14 cellular contexts compared by ENCODE assay signal in the genomic region with DNA sequence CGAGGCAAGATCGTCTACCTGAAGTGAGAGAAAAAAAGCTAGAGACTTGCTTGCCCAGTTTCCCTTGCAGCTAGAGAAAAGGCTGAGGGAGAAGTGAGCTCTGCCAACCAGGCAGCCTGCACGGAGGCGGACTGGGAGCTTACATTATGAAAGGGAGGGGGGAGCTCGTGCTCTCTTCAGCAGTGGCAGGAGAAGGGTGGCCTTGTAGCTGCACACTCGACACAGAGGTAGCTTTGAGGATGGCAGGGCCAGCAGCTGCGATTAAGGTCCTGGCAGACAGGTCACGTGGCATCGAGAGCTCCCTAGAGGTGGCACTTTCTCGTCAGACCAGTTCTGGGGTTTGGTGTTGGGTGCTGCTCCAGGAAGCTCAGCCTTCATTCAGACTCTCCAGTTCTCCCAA. TPM values are rescaled to one million over a fixed set of nuclear protein-coding genes. Genes with fewer than 3 reads are reported as not detected.
DNase-seq lines count a peak whose midpoint lies in the region; ATAC-seq and TF ChIP-seq lines count a peak whose summit lies in the region.
"Had no signal": no experiment of that assay in that cellular context is flagged by ENCODE, and none has a peak within 500 bp of the region (broad histone marks: within the 10 kb centered on the region; RNA-seq: fewer than 3 reads in every experiment).

No MANE protein-coding gene starts in this region.

- ATAC-seq in naive thymus-derived CD4-positive, alpha-beta T cell, result no peak
- no peak for ATAC-seq in effector memory CD8-positive, alpha-beta T cell (replicated peaks)
- ATAC-seq in GM18907 (IDR thresholded peaks at IDR 0.05; ENCODE audit: unreplicated experiment), result no peak
- no peak for ATAC-seq in HG03097 (IDR thresholded peaks at IDR 0.05; ENCODE audit: low FRiP score, unreplicated experiment)
- ATAC-seq: activated T-helper 17 cell treated with anti-CD3 and anti-CD28 coated beads, Interleukin-2, amount 50 U/mL, for 72 hours; gastroesophageal sphincter had no signal

- no peak overlapping the region for H3K27ac ChIP-seq in caudate nucleus (ENCODE audit: low read depth, low read length)
- no peak overlapping the region for H3K27ac ChIP-seq in naive thymus-derived CD4-positive, alpha-beta T cell (ENCODE audit: low read depth, low read length)
- H3K27ac ChIP-seq: gastroesophageal sphincter had no signal

- no peaks in the 10 kb centered on the region for H3K36me3 Mint-ChIP-seq in Calu3 (ENCODE audit: insufficient read depth, unreplicated experiment)
- H3K36me3 Mint-ChIP-seq in naive thymus-derived CD4-positive, alpha-beta T cell, result no peaks in the 10 kb centered on the region
- H3K36me3 Mint-ChIP-seq in effector memory CD8-positive, alpha-beta T cell (ENCODE audit: insufficient read depth), result no peaks in the 10 kb centered on the region
- H3K36me3 Mint-ChIP-seq: naive B cell had no signal

- intact Hi-C loops in Calu3 (cut with micrococcal nuclease; ENCODE audit: unreplicated experiment), result no loop called here
- intact Hi-C loops in naive thymus-derived CD4-positive, alpha-beta T cell (cut with micrococcal nuclease), result loop anchor here in 1 of 2 donors (10.0 kb wide), 1 partner anchor 61 kb away; no protein-coding TSS in a partner anchor

- no peaks in the 10 kb centered on the region for H3K4me1 ChIP-seq in naive thymus-derived CD4-positive, alpha-beta T cell (ENCODE audit: control insufficient read depth in 2 of 2, insufficient read depth in 2 of 2, low read length in 2 of 2)
- H3K4me1 ChIP-seq: gastroesophageal sphincter had no signal

- H3K9me3 ChIP-seq in naive thymus-derived CD4-positive, alpha-beta T cell (ENCODE audit: control insufficient read depth in 2 of 3, low read length in 3 of 3), result no peaks in the 10 kb centered on the region
- H3K9me3 ChIP-seq: gastroesophageal sphincter had no signal

- H3K4me3 ChIP-seq in naive thymus-derived CD4-positive, alpha-beta T cell (ENCODE audit: low read length), result no peak overlapping the region
- H3K4me3 ChIP-seq: gastroesophageal sphincter had no signal

- H3K27ac Mint-ChIP-seq in Calu3 (ENCODE audit: unreplicated experiment), result no peak overlapping the region
- H3K27ac Mint-ChIP-seq in naive thymus-derived CD4-positive, alpha-beta T cell, result no peak overlapping the region
- no peak overlapping the region for H3K27ac Mint-ChIP-seq in effector memory CD8-positive, alpha-beta T cell
- H3K27ac Mint-ChIP-seq: activated T-helper 17 cell treated with anti-CD3 and anti-CD28 coated beads, Interleukin-2, amount 50 U/mL, for 72 hours; naive B cell; stimulated activated naive CD8-positive, alpha-beta T cell treated with anti-CD3 and anti-CD28 coated beads, Interleukin-15, Interleukin-2, amounts not matched to agents 100 ng/mL and 50 ng/mL, for 24 hours had no signal

- peak overlapping the region; percentile 47 for H3K4me3 Mint-ChIP-seq in Calu3 (ENCODE audit: low read depth, unreplicated experiment)
- no peak overlapping the region for H3K4me3 Mint-ChIP-seq in naive thymus-derived CD4-positive, alpha-beta T cell
- H3K4me3 Mint-ChIP-seq in effector memory CD8-positive, alpha-beta T cell, result no peak overlapping the region
- H3K4me3 Mint-ChIP-seq: activated T-helper 17 cell treated with anti-CD3 and anti-CD28 coated beads, Interleukin-2, amount 50 U/mL, for 72 hours; naive B cell; stimulated activated naive CD8-positive, alpha-beta T cell treated with anti-CD3 and anti-CD28 coated beads, Interleukin-15, Interleukin-2, amounts not matched to agents 100 ng/mL and 50 ng/mL, for 24 hours had no signal

- BruUV-seq in Calu3 (replicated peaks; lab: Mats Ljungman, UMichigan), result no TSS peak

- TF ChIP-seq CTCF in Calu3 (IDR thresholded peaks at IDR 0.05; ENCODE audit: unreplicated experiment), result no peak

- H3K27me3 ChIP-seq in naive thymus-derived CD4-positive, alpha-beta T cell (ENCODE audit: control insufficient read depth in 2 of 2, insufficient read depth in 2 of 2, low read length in 2 of 2), result no peaks in the 10 kb centered on the region
- H3K27me3 ChIP-seq: gastroesophageal sphincter had no signal

- POLR2A ChIA-PET in naive thymus-derived CD4-positive, alpha-beta T cell (lab: Charles Lee), result no interaction called here

- peaks cover 15% of the 10 kb centered on the region for H3K4me1 Mint-ChIP-seq in Calu3 (ENCODE audit: low read depth, unreplicated experiment)
- no peaks in the 10 kb centered on the region for H3K4me1 Mint-ChIP-seq in naive thymus-derived CD4-positive, alpha-beta T cell
- no peaks in the 10 kb centered on the region for H3K4me1 Mint-ChIP-seq in effector memory CD8-positive, alpha-beta T cell (ENCODE audit: low read depth in 2 of 2)
- H3K4me1 Mint-ChIP-seq: activated T-helper 17 cell treated with anti-CD3 and anti-CD28 coated beads, Interleukin-2, amount 50 U/mL, for 72 hours; naive B cell had no signal

- H3K27me3 Mint-ChIP-seq in Calu3 (ENCODE audit: unreplicated experiment), result no peaks in the 10 kb centered on the region
- H3K27me3 Mint-ChIP-seq in naive thymus-derived CD4-positive, alpha-beta T cell, result peaks cover 0 to 10% (median 7%) of the 10 kb centered on the region in 5 donors
- peaks cover 26 to 28% of the 10 kb centered on the region in 2 donors for H3K27me3 Mint-ChIP-seq in effector memory CD8-positive, alpha-beta T cell
- H3K27me3 Mint-ChIP-seq: stimulated activated naive CD8-positive, alpha-beta T cell treated with anti-CD3 and anti-CD28 coated beads, Interleukin-15, Interleukin-2, amounts not matched to agents 100 ng/mL and 50 ng/mL, for 24 hours had no signal

- no peaks in the 10 kb centered on the region for H3K9me3 Mint-ChIP-seq in Calu3 (ENCODE audit: low read depth, unreplicated experiment)
- H3K9me3 Mint-ChIP-seq in naive thymus-derived CD4-positive, alpha-beta T cell, result peaks cover 0 to 5% (median 0%) of the 10 kb centered on the region in 11 donors
- H3K9me3 Mint-ChIP-seq in effector memory CD8-positive, alpha-beta T cell, result no peaks in the 10 kb centered on the region
- H3K9me3 Mint-ChIP-seq: activated T-helper 17 cell treated with anti-CD3 and anti-CD28 coated beads, Interleukin-2, amount 50 U/mL, for 72 hours had no signal

- CTCF ChIA-PET in Calu3 (lab: Charles Lee), result interaction anchor here (1.2 kb wide), 1 partner anchor 28 kb away, joined by 3 read pairs; no protein-coding TSS in a partner anchor
- CTCF ChIA-PET in naive thymus-derived CD4-positive, alpha-beta T cell (lab: Charles Lee), result no interaction called here

- DNase-seq in Calu3 (peak; percentile 75), NCI-H1436 (lab: John Stamatoyannopoulos, UW) (peak; percentile 72), caudate nucleus (lab: John Stamatoyannopoulos, UW) (peak in 40 of 61 donors; percentile 2 to 70 (median 27)), medulla oblongata (ENCODE audit: extremely low spot score) (peak; percentile 18)
- DNase-seq in naive thymus-derived CD4-positive, alpha-beta T cell, result no peak
- no peak for DNase-seq in effector memory CD8-positive, alpha-beta T cell
- DNase-seq: AML-193; naive B cell; NK-92 treated with Interleukin-12 subunit alpha and Interleukin-12 subunit beta, amount 100 ng/mL, for 24 hours had no signal

- H3K36me3 ChIP-seq in naive thymus-derived CD4-positive, alpha-beta T cell (ENCODE audit: control insufficient read depth in 2 of 3, insufficient read depth in 3 of 3, low read length in 3 of 3), result no peaks in the 10 kb centered on the region
- H3K36me3 ChIP-seq: gastroesophageal sphincter had no signal

RNA-seq across cellular contexts. Expression of gene APBA1, which starts 26.7 kb away (rescaled TPM):
- total RNA-seq in Calu3 (2022), result 4.4 and 6.7 TPM in 2 replicates
- total RNA-seq in naive thymus-derived CD4-positive, alpha-beta T cell, result 1 to 10 TPM in 3 of 5 experiments, under 1 TPM in 2; 0.95 to 4.5 (median 1.9) TPM
- under 1 TPM in 1 of 2 donors, not detected in 1; 0.06 TPM for polyA plus RNA-seq in naive thymus-derived CD4-positive, alpha-beta T cell

Comparison
In these comparisons a context has a peak if more than half of its experiments do, and no peak if none do; other contexts are left out.
1. DNase-seq: peak in Calu3 (single experiment), NCI-H1436 (single experiment), caudate nucleus (40 of 61) and medulla oblongata (single experiment); none in naive thymus-derived CD4-positive, alpha-beta T cell (0 of 9) and effector memory CD8-positive, alpha-beta T cell (0 of 3).